In the genomic region with DNA sequence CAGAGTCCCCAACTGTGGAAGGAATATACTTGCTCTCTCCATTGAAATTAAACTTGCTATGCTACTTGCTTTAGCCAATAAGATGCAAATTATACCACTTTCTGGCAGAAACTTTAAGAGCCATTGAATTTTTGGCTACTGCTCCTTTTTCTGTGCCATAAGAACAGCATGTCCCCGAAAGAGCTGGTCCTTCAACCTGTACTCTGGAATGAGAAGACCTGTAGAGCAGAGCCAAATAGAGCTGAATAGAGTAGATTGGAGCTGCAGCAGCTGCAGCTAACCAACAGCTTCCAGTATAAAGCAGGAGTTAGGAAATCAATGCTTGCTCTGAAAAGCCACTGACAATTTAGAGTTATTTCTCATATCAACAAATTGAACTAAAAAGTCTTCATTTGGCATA, we compare ENCODE assay signal across 19 cellular contexts.
"Had no signal": no experiment of that assay in that cellular context is flagged by ENCODE, and none has a peak within 500 bp of the region (broad histone marks: within the 10 kb centered on the region; RNA-seq: fewer than 3 reads in every experiment).

No MANE protein-coding gene starts in this region.

- H3K27me3 ChIP-seq: adrenal gland, dorsolateral prefrontal cortex, tibial nerve, vagina had no signal

- H3K9me3 ChIP-seq: adrenal gland, psoas muscle, vagina had no signal

- ATAC-seq: activated naive CD4-positive, alpha-beta T cell treated with anti-CD3 and anti-CD28 coated beads, Interleukin-2, amount 50 U/mL, for 72 hours; psoas muscle; sciatic nerve; stimulated activated memory B cell treated with anti-CD40 and anti-IgM and Interleukin-4, amounts not matched to agents 10 μg/mL and 1 μg/mL and 100 μg/mL, for 72 hours; WTC11 had no signal

- DNase-seq: activated CD4-positive, alpha-beta memory T cell treated with anti-CD3 and anti-CD28 coated beads for 36 hours; activated CD4-positive, alpha-beta T cell treated with anti-CD3 and anti-CD28 coated beads for 4 hours; activated gamma-delta T cell treated with Interleukin-2 at 50 U/mL for 16 hours; activated T-cell treated with anti-CD3 and anti-CD28 coated beads for 4 hours; adrenal gland; dorsolateral prefrontal cortex; foreskin fibroblast; glutamatergic neuron; psoas muscle; stimulated activated CD4-positive, alpha-beta T cell treated with anti-CD3 and anti-CD28 coated beads, Interleukin-4, amount 100 ng/mL, for 24 hours had no signal

- H3K27me3 Mint-ChIP-seq: activated CD4-positive, alpha-beta memory T cell treated with anti-CD3 and anti-CD28 coated beads for 36 hours had no signal

- H3K27ac Mint-ChIP-seq: activated CD4-positive, alpha-beta memory T cell treated with anti-CD3 and anti-CD28 coated beads for 36 hours; activated naive CD4-positive, alpha-beta T cell treated with anti-CD3 and anti-CD28 coated beads, Interleukin-2, amount 50 U/mL, for 72 hours; activated T-helper 1 cell treated with anti-CD3 and anti-CD28 coated beads, Interleukin-12 subunit alpha, Interleukin-12 subunit beta, Interleukin-2, Interleukin-4 antibody, amounts not matched to agents 30 ng/mL and 10 ng/mL and 1 ng/mL, durations not matched to agents 14 hours and 24 hours and 36 hours; stimulated activated memory B cell treated with anti-CD40 and anti-IgM and Interleukin-4, amounts not matched to agents 10 μg/mL and 1 μg/mL and 100 μg/mL, for 72 hours; WTC11 had no signal

- H3K4me3 Mint-ChIP-seq: activated CD4-positive, alpha-beta memory T cell treated with anti-CD3 and anti-CD28 coated beads for 36 hours; activated T-helper 1 cell treated with anti-CD3 and anti-CD28 coated beads, Interleukin-12 subunit alpha, Interleukin-12 subunit beta, Interleukin-2, Interleukin-4 antibody, amounts not matched to agents 30 ng/mL and 10 ng/mL and 1 ng/mL, durations not matched to agents 14 hours and 24 hours and 36 hours; neural crest cell; stimulated activated memory B cell treated with anti-CD40 and anti-IgM and Interleukin-4, amounts not matched to agents 10 μg/mL and 1 μg/mL and 100 μg/mL, for 72 hours; WTC11 had no signal

- H3K4me1 ChIP-seq: adrenal gland, psoas muscle, tibial nerve, vagina had no signal

- H3K4me3 ChIP-seq: adrenal gland, dorsolateral prefrontal cortex, psoas muscle, SK-N-MC, tibial nerve, vagina had no signal

- H3K27ac ChIP-seq: adrenal gland, psoas muscle, SK-N-MC, tibial nerve, vagina had no signal

- H3K4me1 Mint-ChIP-seq: neural crest cell; stimulated activated memory B cell treated with anti-CD40 and anti-IgM and Interleukin-4, amounts not matched to agents 10 μg/mL and 1 μg/mL and 100 μg/mL, for 72 hours; WTC11 had no signal

- H3K36me3 Mint-ChIP-seq: WTC11 had no signal

- H3K36me3 ChIP-seq: adrenal gland, tibial nerve, vagina had no signal
